In the genomic region with DNA sequence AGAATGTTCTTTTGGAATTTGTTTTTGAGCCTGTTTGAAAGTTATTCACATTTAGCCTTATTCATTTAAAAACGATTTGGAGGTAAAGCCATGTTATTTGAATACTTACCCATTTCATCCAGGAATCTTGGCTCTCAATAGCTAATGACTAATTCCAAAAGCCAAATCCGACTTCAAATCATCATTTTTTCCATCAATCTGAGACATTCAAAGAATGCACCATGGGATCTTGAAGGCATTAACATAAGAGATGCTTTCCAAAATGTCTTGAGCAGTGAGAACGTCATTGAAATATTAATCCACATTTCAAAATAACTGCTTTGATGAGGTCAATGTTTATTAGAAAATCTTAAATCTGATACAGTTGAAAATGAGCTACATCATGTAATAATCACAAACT, we compare ENCODE assay signal across 22 cellular contexts.
"Had no signal": no experiment of that assay in that cellular context is flagged by ENCODE, and none has a peak within 500 bp of the region (broad histone marks: within the 10 kb centered on the region; RNA-seq: fewer than 3 reads in every experiment).

No MANE protein-coding gene starts in this region.

- FAIRE-seq: RCC 7860 had no signal

- H3K9me3 ChIP-seq: MG63, SJSA1 had no signal

- H3K4me1 ChIP-seq: SJSA1 had no signal

- H3K27ac ChIP-seq: SJSA1, SK-N-MC had no signal

- DNase-seq: KBM-7, MG63, NCI-H1092, NCI-H1105 treated with DMSO at 0.1 percent for 48 hours, NCI-H1417 treated with DMSO at 0.1 percent for 48 hours, NCI-H146, NCI-H1694 treated with DMSO at 0.1 percent for 48 hours, NCI-H2029, NCI-H2081 treated with DMSO at 0.1 percent for 48 hours, NCI-H2171, NCI-H226, NCI-H446, NCI-H510A, NCI-H524 treated with DMSO at 0.1 percent for 48 hours, NCI-H69, NCI-H774, Right ventricle myocardium superior, RPMI8226, SIG-M5 had no signal

- H3K4me3 ChIP-seq: MG63, SJSA1, SK-N-MC had no signal
